26 cellular contexts compared by ENCODE assay signal in the genomic region with DNA sequence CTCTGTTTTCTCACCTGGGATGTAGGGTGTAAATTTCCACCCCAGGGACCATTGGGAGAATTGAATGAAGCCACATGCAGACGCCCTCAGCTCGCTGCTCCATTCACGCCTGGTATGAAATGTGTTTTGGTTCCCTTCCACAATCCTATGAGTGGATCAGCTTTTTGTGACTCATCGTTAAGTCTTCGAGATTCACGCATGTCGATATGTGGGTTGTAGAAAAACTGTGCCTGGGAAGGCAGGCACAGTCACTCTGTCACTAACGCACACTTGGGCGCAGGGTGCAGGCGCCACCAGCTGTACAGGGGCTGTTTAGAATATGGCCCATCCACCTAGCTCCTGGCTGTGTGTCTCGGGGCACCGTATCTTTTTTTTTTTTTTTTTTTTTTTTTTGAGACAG.
DNase-seq lines count a peak whose midpoint lies in the region; ATAC-seq, FAIRE-seq and TF ChIP-seq lines count a peak whose summit lies in the region.
"Had no signal": no experiment of that assay in that cellular context is flagged by ENCODE, and none has a peak within 500 bp of the region (broad histone marks: within the 10 kb centered on the region; RNA-seq: fewer than 3 reads in every experiment).

No MANE protein-coding gene starts in this region.

- no peak for ATAC-seq in SK-N-SH treated with all-trans-retinoic acid at 6 μM for 48 hours
- no peak for ATAC-seq in CD4-positive, alpha-beta T cell (ENCODE audit: poor library complexity)
- ATAC-seq in stimulated activated memory B cell treated with anti-CD40 and anti-IgM and Interleukin-4, amounts not matched to agents 10 μg/mL and 1 μg/mL and 100 μg/mL, for 72 hours, result no peak
- ATAC-seq: body of pancreas had no signal

- no peaks in the 10 kb centered on the region for H3K9me2 ChIP-seq in SK-N-SH

- H3K9me3 ChIP-seq in SK-N-SH (no peaks in the 10 kb centered on the region), astrocyte (ENCODE audit: insufficient read depth, low read depth, low read length) (no peaks in the 10 kb centered on the region), Caco-2 (no peaks in the 10 kb centered on the region)
- H3K9me3 ChIP-seq in CD4-positive, alpha-beta T cell (ENCODE audit: control insufficient read depth, low read length), result no peaks in the 10 kb centered on the region
- H3K9me3 ChIP-seq: BE2C, body of pancreas had no signal

- H3K27ac ChIP-seq in SK-N-SH (ENCODE audit: low read depth in 2 of 2, low read length in 1 of 2) (peak overlapping the region in 1 of 2 experiments; percentile 86; a peak in 2 of 4 replicates), astrocyte (ENCODE audit: low read depth, low read length) (peak overlapping the region; percentile 79)
- H3K27ac ChIP-seq in CD4-positive, alpha-beta T cell (ENCODE audit: low read depth, low read length), result no peak overlapping the region
- H3K27ac ChIP-seq: body of pancreas had no signal

- H4K20me1 ChIP-seq in SK-N-SH (ENCODE audit: insufficient read depth) (no peaks in the 10 kb centered on the region), astrocyte (ENCODE audit: insufficient read depth, low read length) (no peaks in the 10 kb centered on the region)

- H3K4me1 ChIP-seq in SK-N-SH (ENCODE audit: control insufficient read depth in 1 of 2, insufficient read depth in 2 of 2, low read depth in 1 of 2, low read length in 1 of 2), result peaks cover 14 to 18% of the 10 kb centered on the region in 2 experiments; a peak in 3 of 4 replicates
- H3K4me1 ChIP-seq in astrocyte (ENCODE audit: insufficient read depth, low read length), result peaks cover 28% of the 10 kb centered on the region
- H3K4me1 ChIP-seq in Caco-2, result no peaks in the 10 kb centered on the region
- H3K4me1 ChIP-seq: BE2C had no signal

- peaks cover 17% of the 10 kb centered on the region for H3F3A ChIP-seq in SK-N-SH (replicated peaks; ENCODE audit: insufficient read depth)

- H3K27me3 Mint-ChIP-seq in astrocyte (ENCODE audit: low read depth, unreplicated experiment) (no peaks in the 10 kb centered on the region), Caco-2 (ENCODE audit: insufficient read depth, unreplicated experiment) (no peaks in the 10 kb centered on the region)
- H3K27me3 Mint-ChIP-seq in CD4-positive, alpha-beta T cell, result no peaks in the 10 kb centered on the region
- no peaks in the 10 kb centered on the region for H3K27me3 Mint-ChIP-seq in stimulated activated memory B cell treated with anti-CD40 and anti-IgM and Interleukin-4, amounts not matched to agents 10 μg/mL and 1 μg/mL and 100 μg/mL, for 72 hours
- H3K27me3 Mint-ChIP-seq: activated naive CD4-positive, alpha-beta T cell treated with anti-CD3 and anti-CD28 coated beads, Interleukin-2, amount 50 U/mL, for 24 hours; type B pancreatic cell had no signal

- BruUV-seq in Caco-2 (replicated peaks; lab: Mats Ljungman, UMichigan), result no TSS peak

- DNase-seq in SK-N-SH, result no peak
- peak; percentile 84 for DNase-seq in astrocyte (ENCODE audit: low read depth)
- DNase-seq in inferior parietal cortex (ENCODE audit: extremely low spot score), result peak; percentile 54
- DNase-seq in superior temporal gyrus (ENCODE audit: extremely low spot score), result peak; percentile 59
- no peak for DNase-seq in CD4-positive, alpha-beta T cell
- DNase-seq in Caco-2, result no peak
- DNase-seq: 8988T; activated CD4-positive, alpha-beta T cell treated with anti-CD3 and anti-CD28 coated beads for 1 hour; activated T-cell treated with anti-CD3 and anti-CD28 coated beads, Interleukin-2, amount 50 U/mL, for 72 hours; BE2C; body of pancreas; Calu3; effector CD4-positive, alpha-beta T cell; erythroblast; kidney glomerular epithelial cell; mammary epithelial cell; MM.1S; NCI-H1694; NCI-H2227 treated with DMSO at 0.1 percent for 48 hours; NCI-H82; SHP77 had no signal

- H2AFZ ChIP-seq in SK-N-SH (ENCODE audit: low read depth) (no peak overlapping the region), astrocyte (ENCODE audit: low read depth, low read length) (no peak overlapping the region)

- H3K79me2 ChIP-seq in SK-N-SH (ENCODE audit: insufficient read depth) (no peaks in the 10 kb centered on the region), astrocyte (ENCODE audit: insufficient read depth, low read length) (no peaks in the 10 kb centered on the region)

- POLR2A ChIA-PET in SK-N-SH (lab: Yijun Ruan, JAX) (no interaction called here), Caco-2 (lab: Charles Lee) (no interaction called here)
- POLR2A ChIA-PET in CD4-positive, alpha-beta T cell (lab: Charles Lee), result no interaction called here

- H3K27ac Mint-ChIP-seq in astrocyte (ENCODE audit: unreplicated experiment), result no peak overlapping the region
- no peak overlapping the region for H3K27ac Mint-ChIP-seq in CD4-positive, alpha-beta T cell
- H3K27ac Mint-ChIP-seq in Caco-2 (ENCODE audit: unreplicated experiment), result no peak overlapping the region
- no peak overlapping the region for H3K27ac Mint-ChIP-seq in stimulated activated memory B cell treated with anti-CD40 and anti-IgM and Interleukin-4, amounts not matched to agents 10 μg/mL and 1 μg/mL and 100 μg/mL, for 72 hours
- H3K27ac Mint-ChIP-seq: activated naive CD4-positive, alpha-beta T cell treated with anti-CD3 and anti-CD28 coated beads, Interleukin-2, amount 50 U/mL, for 24 hours; activated T-cell treated with anti-CD3 and anti-CD28 coated beads, Interleukin-2, amount 50 U/mL, for 72 hours; type B pancreatic cell had no signal

- H3K4me1 Mint-ChIP-seq in astrocyte (ENCODE audit: low read depth, unreplicated experiment), result peaks cover 6% of the 10 kb centered on the region
- no peaks in the 10 kb centered on the region for H3K4me1 Mint-ChIP-seq in CD4-positive, alpha-beta T cell (ENCODE audit: low read depth)
- H3K4me1 Mint-ChIP-seq in Caco-2 (ENCODE audit: low read depth, unreplicated experiment), result no peaks in the 10 kb centered on the region
- peaks cover 7% of the 10 kb centered on the region for H3K4me1 Mint-ChIP-seq in stimulated activated memory B cell treated with anti-CD40 and anti-IgM and Interleukin-4, amounts not matched to agents 10 μg/mL and 1 μg/mL and 100 μg/mL, for 72 hours
- H3K4me1 Mint-ChIP-seq: activated naive CD4-positive, alpha-beta T cell treated with anti-CD3 and anti-CD28 coated beads, Interleukin-2, amount 50 U/mL, for 24 hours had no signal

- no peak overlapping the region for H3K4me3 ChIP-seq in SK-N-SH (ENCODE audit: low read depth in 2 of 2, low read length in 1 of 2)
- no peak overlapping the region for H3K4me3 ChIP-seq in astrocyte (ENCODE audit: insufficient read depth, low read depth, low read length)
- no peak overlapping the region for H3K4me3 ChIP-seq in Caco-2 (ENCODE audit: low read depth, low read length)
- H3K4me3 ChIP-seq: body of pancreas had no signal

- H3K9me3 Mint-ChIP-seq in astrocyte (ENCODE audit: unreplicated experiment) (no peaks in the 10 kb centered on the region), Caco-2 (ENCODE audit: unreplicated experiment) (no peaks in the 10 kb centered on the region)
- H3K9me3 Mint-ChIP-seq in CD4-positive, alpha-beta T cell, result no peaks in the 10 kb centered on the region
- H3K9me3 Mint-ChIP-seq in stimulated activated memory B cell treated with anti-CD40 and anti-IgM and Interleukin-4, amounts not matched to agents 10 μg/mL and 1 μg/mL and 100 μg/mL, for 72 hours, result no peaks in the 10 kb centered on the region
- H3K9me3 Mint-ChIP-seq: activated naive CD4-positive, alpha-beta T cell treated with anti-CD3 and anti-CD28 coated beads, Interleukin-2, amount 50 U/mL, for 24 hours; activated T-cell treated with anti-CD3 and anti-CD28 coated beads, Interleukin-2, amount 50 U/mL, for 72 hours; type B pancreatic cell had no signal

- H3K36me3 Mint-ChIP-seq in astrocyte (ENCODE audit: low read depth, unreplicated experiment), result peaks cover 7% of the 10 kb centered on the region
- peaks cover 8% of the 10 kb centered on the region for H3K36me3 Mint-ChIP-seq in CD4-positive, alpha-beta T cell (ENCODE audit: low read depth)
- peaks cover 65% of the 10 kb centered on the region for H3K36me3 Mint-ChIP-seq in Caco-2 (ENCODE audit: insufficient read depth, unreplicated experiment)
- peaks cover 12% of the 10 kb centered on the region for H3K36me3 Mint-ChIP-seq in stimulated activated memory B cell treated with anti-CD40 and anti-IgM and Interleukin-4, amounts not matched to agents 10 μg/mL and 1 μg/mL and 100 μg/mL, for 72 hours
- H3K36me3 Mint-ChIP-seq: type B pancreatic cell had no signal

- H3K9ac ChIP-seq in SK-N-SH, result no peak overlapping the region
- peak overlapping the region; percentile 3 for H3K9ac ChIP-seq in astrocyte (ENCODE audit: low read length)

- H3K36me3 ChIP-seq in SK-N-SH (replicated peaks in 1 of 2; ENCODE audit: control insufficient read depth in 1 of 2, insufficient read depth in 2 of 2, low read length in 1 of 2) (peaks cover 2 to 3% of the 10 kb centered on the region in 2 experiments), astrocyte (ENCODE audit: insufficient read depth, low read length) (no peaks in the 10 kb centered on the region), Caco-2 (ENCODE audit: control insufficient read depth, insufficient read depth, low read length) (no peaks in the 10 kb centered on the region; the same call in 1 of the 2 replicates)

- no peak for TF ChIP-seq CTCF in SK-N-SH (IDR thresholded peaks at IDR 0.05)
- no peak for TF ChIP-seq CTCF in astrocyte (IDR thresholded peaks at IDR 0.05; ENCODE audit: insufficient read depth, low read depth, low read length)
- no peak for TF ChIP-seq CTCF in CD4-positive, alpha-beta T cell (IDR thresholded peaks at IDR 0.05)
- no peak for TF ChIP-seq CTCF in Caco-2 (IDR thresholded peaks at IDR 0.05; ENCODE audit: insufficient read depth in 1 of 2, low read depth in 1 of 2, low read length in 1 of 2, severe bottlenecking in 1 of 2, unreplicated experiment in 1 of 2)

- H3K27me3 ChIP-seq in SK-N-SH (ENCODE audit: insufficient read depth) (no peaks in the 10 kb centered on the region), astrocyte (ENCODE audit: insufficient read depth, low read length) (no peaks in the 10 kb centered on the region), Caco-2 (replicated peaks; ENCODE audit: control insufficient read depth, insufficient read depth, low read length) (no peaks in the 10 kb centered on the region)
- no peaks in the 10 kb centered on the region for H3K27me3 ChIP-seq in CD4-positive, alpha-beta T cell (ENCODE audit: control insufficient read depth, insufficient read depth, low read length)
- H3K27me3 ChIP-seq: BE2C, body of pancreas had no signal

- no peak for TF ChIP-seq EP300 in SK-N-SH (IDR thresholded peaks at IDR 0.05; ENCODE audit: borderline replicate concordance in 1 of 2, low read depth in 1 of 2, low read length in 1 of 2)

- H3K4me3 Mint-ChIP-seq in astrocyte (ENCODE audit: unreplicated experiment) (no peak overlapping the region), Caco-2 (ENCODE audit: unreplicated experiment) (no peak overlapping the region)
- H3K4me3 Mint-ChIP-seq in CD4-positive, alpha-beta T cell, result no peak overlapping the region
- H3K4me3 Mint-ChIP-seq in stimulated activated memory B cell treated with anti-CD40 and anti-IgM and Interleukin-4, amounts not matched to agents 10 μg/mL and 1 μg/mL and 100 μg/mL, for 72 hours, result no peak overlapping the region
- H3K4me3 Mint-ChIP-seq: activated naive CD4-positive, alpha-beta T cell treated with anti-CD3 and anti-CD28 coated beads, Interleukin-2, amount 50 U/mL, for 24 hours; activated T-cell treated with anti-CD3 and anti-CD28 coated beads, Interleukin-2, amount 50 U/mL, for 72 hours; type B pancreatic cell had no signal

- FAIRE-seq in astrocyte (lab: Jason Lieb, UNC), result no peak
- FAIRE-seq: H54 had no signal

- H3K4me2 ChIP-seq in SK-N-SH (peak overlapping the region; percentile 80), astrocyte (ENCODE audit: low read length) (peak overlapping the region; percentile 80)

- intact Hi-C loops in CD4-positive, alpha-beta T cell (cut with DNase I, micrococcal nuclease), result no loop called here
- intact Hi-C loops in Caco-2 (cut with micrococcal nuclease; ENCODE audit: unreplicated experiment), result no loop called here

- 89% methylated on average over 12 of the region's 12 CpGs for WGBS in SK-N-SH (ENCODE audit: low lambda C conversion rate)

- no peak for TF ChIP-seq RAD21 in SK-N-SH (IDR thresholded peaks at IDR 0.05; ENCODE audit: low read length)

- CTCF ChIA-PET in SK-N-SH (lab: Yijun Ruan, JAX), result interaction anchor here (0.6 to 1.4 kb wide), 2 partner anchors 51 to 303 kb away, joined by 3 to 5 read pairs; no protein-coding TSS in a partner anchor
- CTCF ChIA-PET in CD4-positive, alpha-beta T cell (lab: Charles Lee), result no interaction called here
- CTCF ChIA-PET in Caco-2 (lab: Charles Lee), result no interaction called here

Comparison
In these comparisons a context has a peak if more than half of its experiments do, and no peak if none do; other contexts are left out.
1. DNase-seq: peak in astrocyte (single experiment), inferior parietal cortex (single experiment) and superior temporal gyrus (single experiment); none in SK-N-SH (single experiment), CD4-positive, alpha-beta T cell (0 of 10) and Caco-2 (0 of 2).